In genomic region chr5:55679556-55679955, GRCh38 we compare ENCODE assay signal across 1 cellular context.
TF ChIP-seq lines count a peak whose summit lies in the region.

No MANE protein-coding gene starts in this region.

TF ChIP-seq in IMR-90, 13 proteins besides CTCF, POLR2A, EP300 and RAD21 (continued from another document):
- TF ChIP-seq ELK1 (IDR thresholded peaks at IDR 0.05; ENCODE audit: borderline replicate concordance, low read depth, low read length), result no peak
- no peak for TF ChIP-seq CHD1 (IDR thresholded peaks at IDR 0.05; ENCODE audit: low read depth, low read length)
- TF ChIP-seq MAZ (IDR thresholded peaks at IDR 0.05; ENCODE audit: borderline replicate concordance, low read depth, low read length), result no peak
- TF ChIP-seq CEBPB (IDR thresholded peaks at IDR 0.05; ENCODE audit: low read depth, low read length), result no peak
- TF ChIP-seq FOS (IDR thresholded peaks at IDR 0.05; ENCODE audit: low read depth, low read length), result no peak
- no peak for TF ChIP-seq RFX5 (IDR thresholded peaks at IDR 0.05; ENCODE audit: low read depth, low read length)
